21 cellular contexts compared by ENCODE assay signal in the genomic region with DNA sequence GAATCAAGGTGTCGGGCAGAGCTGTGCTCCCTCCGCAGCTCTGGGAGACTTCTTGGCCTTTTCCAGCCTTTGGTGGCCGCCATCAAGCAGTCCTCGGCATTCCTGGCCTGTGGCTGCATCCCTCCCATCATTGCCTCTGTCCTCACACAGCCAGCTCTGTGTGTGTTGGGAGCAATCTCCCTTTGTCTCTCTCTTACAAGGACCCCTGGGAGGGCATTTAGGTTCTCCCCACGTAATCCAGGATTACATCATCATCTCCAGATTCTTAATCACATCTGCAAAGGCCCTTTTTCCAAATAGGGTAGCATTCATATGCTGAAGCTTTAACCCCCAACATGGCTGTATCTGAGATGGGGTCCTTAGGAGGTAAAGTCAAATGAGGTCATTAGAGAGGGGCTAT. TPM values are rescaled to one million over a fixed set of nuclear protein-coding genes. Genes with fewer than 3 reads are reported as not detected.
DNase-seq lines count a peak whose midpoint lies in the region; ATAC-seq, FAIRE-seq and TF ChIP-seq lines count a peak whose summit lies in the region.
"Had no signal": no experiment of that assay in that cellular context is flagged by ENCODE, and none has a peak within 500 bp of the region (broad histone marks: within the 10 kb centered on the region; RNA-seq: fewer than 3 reads in every experiment).

No MANE protein-coding gene starts in this region.

- no peak overlapping the region for H3K27ac Mint-ChIP-seq in neural progenitor cell
- H3K27ac Mint-ChIP-seq: CD4-positive, alpha-beta memory T cell had no signal

- CTCF ChIA-PET in A549 (lab: Yijun Ruan, JAX) = interaction anchor here (0.9 to 2.2 kb wide), 8 partner anchors 8 to 127 kb away, joined by 3 to 8 read pairs (median 5); no protein-coding TSS in a partner anchor
- CTCF ChIA-PET in GM10248 (lab: Yijun Ruan, JAX) = interaction anchor here (1.1 to 1.4 kb wide), 2 partner anchors 18 to 156 kb away, joined by 3 to 4 read pairs; no protein-coding TSS in a partner anchor

- POLR2A ChIA-PET in A549 (lab: Yijun Ruan, JAX) (interaction anchor here (0.7 kb wide), 1 partner anchor 11 kb away, joined by 4 read pairs; no protein-coding TSS in a partner anchor), GM10248 (lab: Yijun Ruan, JAX) (no interaction called here)

- H3F3A ChIP-seq in neural progenitor cell (ENCODE audit: low read depth) = no peaks in the 10 kb centered on the region

- H3K27ac ChIP-seq in A549 (peak overlapping the region; percentile 35 to 94; a peak in 5 of 6 replicates), neural progenitor cell (no peak overlapping the region)
- peak overlapping the region in 7 of 11 experiments; percentile 31 to 77 (median 55); a peak in 14 of 22 replicates for H3K27ac ChIP-seq in BLaER1 treated with 17β-estradiol and CSF1 and Interleukin-3, amounts not matched to agents 10 nM and 100 nM
- H3K27ac ChIP-seq: HL-60 had no signal

- WGBS in A549 (ENCODE audit: missing lambda C conversion rate) = 83% methylated on average over 5 of the region's 5 CpGs

- FAIRE-seq in A549 (lab: Jason Lieb, UNC) = no peak
- FAIRE-seq: GM12891 had no signal

- no peak overlapping the region for H3K4me3 Mint-ChIP-seq in neural progenitor cell
- H3K4me3 Mint-ChIP-seq: CD4-positive, alpha-beta memory T cell had no signal

- no peak for TF ChIP-seq EP300 in A549 (IDR thresholded peaks at IDR 0.05)

- DNase-seq in A549 (ENCODE audit: low read depth in 1 of 2, low spot score in 1 of 2) (no peak), NCI-H82 treated with DMSO at 0.1 percent for 48 hours (lab: John Stamatoyannopoulos, UW; ENCODE audit: unreplicated experiment) (peak; percentile 10), neural progenitor cell (ENCODE audit: low spot score) (peak; percentile 6), GM10248 (ENCODE audit: extremely low spot score) (no peak), inferior parietal cortex (ENCODE audit: extremely low spot score) (no peak)
- DNase-seq: 8988T; ACHN; BE2C; CD4-positive, alpha-beta memory T cell; DMS79 treated with DMSO at 0.1 percent for 48 hours; GOT3; H7; IMR-90; Karpas-422; KBM-7 had no signal

- no peaks in the 10 kb centered on the region for H3K27me3 ChIP-seq in BLaER1 treated with 17β-estradiol and CSF1 and Interleukin-3, amounts not matched to agents 10 nM and 100 nM
- H3K27me3 ChIP-seq in neural progenitor cell = peaks cover 15% of the 10 kb centered on the region
- H3K27me3 ChIP-seq: BE2C had no signal

- no peak for TF ChIP-seq POLR2A in A549 (IDR thresholded peaks at IDR 0.05; ENCODE audit: low read length)

- H3K27me3 Mint-ChIP-seq in neural progenitor cell (ENCODE audit: insufficient read depth, low read depth) = peaks cover 2% of the 10 kb centered on the region

- H3K9me3 ChIP-seq in A549 (no peaks in the 10 kb centered on the region), neural progenitor cell (ENCODE audit: low read depth) (no peaks in the 10 kb centered on the region)
- H3K9me3 ChIP-seq in BLaER1 treated with 17β-estradiol and CSF1 and Interleukin-3, amounts not matched to agents 10 nM and 100 nM (replicated peaks in 1 of 11) = peaks cover 0 to 10% (median 0%) of the 10 kb centered on the region in 11 experiments; a peak in 3 of 22 replicates
- H3K9me3 ChIP-seq: BE2C had no signal

- TF ChIP-seq RAD21 in A549 (conservative IDR thresholded peaks at IDR 0.05 in 1 of 2, IDR thresholded peaks at IDR 0.05 in 1 of 2) = no peak

- no peak overlapping the region for H3K4me2 ChIP-seq in A549
- H3K4me2 ChIP-seq in BLaER1 treated with 17β-estradiol and CSF1 and Interleukin-3, amounts not matched to agents 10 nM and 100 nM = peak overlapping the region; percentile 36 to 82 (median 61); a peak in 20 of 22 replicates
- H3K4me2 ChIP-seq in neural progenitor cell = no peak overlapping the region

- peaks cover 3% of the 10 kb centered on the region for H3K9me3 Mint-ChIP-seq in neural progenitor cell
- H3K9me3 Mint-ChIP-seq: CD4-positive, alpha-beta memory T cell had no signal

- no peaks in the 10 kb centered on the region for H3K36me3 Mint-ChIP-seq in neural progenitor cell
- H3K36me3 Mint-ChIP-seq: CD14-positive monocyte; CD4-positive, alpha-beta memory T cell had no signal

- no peaks in the 10 kb centered on the region for H3K79me2 ChIP-seq in neural progenitor cell (ENCODE audit: low read depth)

- H3K4me3 ChIP-seq in A549 (no peak overlapping the region), neural progenitor cell (no peak overlapping the region)
- H3K4me3 ChIP-seq in BLaER1 treated with 17β-estradiol and CSF1 and Interleukin-3, amounts not matched to agents 10 nM and 100 nM = no peak overlapping the region

- TF ChIP-seq CTCF in A549 (IDR thresholded peaks at IDR 0.05) (no peak), neural progenitor cell (IDR thresholded peaks at IDR 0.05) (no peak), GM10248 (IDR thresholded peaks at IDR 0.05; ENCODE audit: control extremely low read depth, extremely low read depth, low read depth, missing control alignments) (no peak)

- no peaks in the 10 kb centered on the region for H4K20me1 ChIP-seq in BLaER1 treated with 17β-estradiol and CSF1 and Interleukin-3, amounts not matched to agents 10 nM and 100 nM
- no peaks in the 10 kb centered on the region for H4K20me1 ChIP-seq in neural progenitor cell (ENCODE audit: low read depth)

- no peak for ATAC-seq in A549
- no peak for ATAC-seq in GM21737 (IDR thresholded peaks at IDR 0.05; ENCODE audit: unreplicated experiment)

- peaks cover 2% of the 10 kb centered on the region for H3K4me1 Mint-ChIP-seq in neural progenitor cell

- 0 out of 22 replicates have a peak overlapping the region, but pooled peaks of 1 of the 11 experiments have one; percentile 6 for H3K9ac ChIP-seq in BLaER1 treated with 17β-estradiol and CSF1 and Interleukin-3, amounts not matched to agents 10 nM and 100 nM
- H3K9ac ChIP-seq in neural progenitor cell = no peak overlapping the region

- no peaks in the 10 kb centered on the region for H3K36me3 ChIP-seq in BLaER1 treated with 17β-estradiol and CSF1 and Interleukin-3, amounts not matched to agents 10 nM and 100 nM
- H3K36me3 ChIP-seq in neural progenitor cell = no peaks in the 10 kb centered on the region
- H3K36me3 ChIP-seq: BE2C had no signal

- H3K4me1 ChIP-seq in A549 (no peaks in the 10 kb centered on the region), neural progenitor cell (no peaks in the 10 kb centered on the region)
- peaks cover 23 to 72% (median 54%) of the 10 kb centered on the region in 10 experiments for H3K4me1 ChIP-seq in BLaER1 treated with 17β-estradiol and CSF1 and Interleukin-3, amounts not matched to agents 10 nM and 100 nM
- H3K4me1 ChIP-seq: BE2C had no signal

- no peak overlapping the region for H2AFZ ChIP-seq in neural progenitor cell (replicated peaks)

TF ChIP-seq in A549, 52 proteins besides CTCF, POLR2A, EP300 and RAD21 (continues in another document):
- TF ChIP-seq, protein P1, sequence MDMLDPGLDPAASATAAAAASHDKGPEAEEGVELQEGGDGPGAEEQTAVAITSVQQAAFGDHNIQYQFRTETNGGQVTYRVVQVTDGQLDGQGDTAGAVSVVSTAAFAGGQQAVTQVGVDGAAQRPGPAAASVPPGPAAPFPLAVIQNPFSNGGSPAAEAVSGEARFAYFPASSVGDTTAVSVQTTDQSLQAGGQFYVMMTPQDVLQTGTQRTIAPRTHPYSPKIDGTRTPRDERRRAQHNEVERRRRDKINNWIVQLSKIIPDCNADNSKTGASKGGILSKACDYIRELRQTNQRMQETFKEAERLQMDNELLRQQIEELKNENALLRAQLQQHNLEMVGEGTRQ (IDR thresholded peaks at IDR 0.05) = no peak
- TF ChIP-seq MAFK (IDR thresholded peaks at IDR 0.05; ENCODE audit: partially characterized antibody) = no peak
- TF ChIP-seq NFE2L2 (conservative IDR thresholded peaks at IDR 0.05; ENCODE audit: low read length) = no peak
- no peak for TF ChIP-seq CHD2 (IDR thresholded peaks at IDR 0.05; ENCODE audit: low read length, partially characterized antibody)
- TF ChIP-seq EHMT2 (IDR thresholded peaks at IDR 0.05; ENCODE audit: low read depth) = no peak
- TF ChIP-seq ZFP36 (IDR thresholded peaks at IDR 0.05; ENCODE audit: borderline replicate concordance, partially characterized antibody) = no peak
- TF ChIP-seq, protein P2, sequence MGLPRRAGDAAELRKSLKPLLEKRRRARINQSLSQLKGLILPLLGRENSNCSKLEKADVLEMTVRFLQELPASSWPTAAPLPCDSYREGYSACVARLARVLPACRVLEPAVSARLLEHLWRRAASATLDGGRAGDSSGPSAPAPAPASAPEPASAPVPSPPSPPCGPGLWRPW (IDR thresholded peaks at IDR 0.05) = no peak
- TF ChIP-seq MAX (IDR thresholded peaks at IDR 0.05) = no peak
- TF ChIP-seq ZNF302 (CRISPR knock-in tag; IDR thresholded peaks at IDR 0.05) = no peak
- no peak for TF ChIP-seq FOSL2 (IDR thresholded peaks at IDR 0.05)
- TF ChIP-seq FOSL2 (CRISPR knock-in tag; IDR thresholded peaks at IDR 0.05) = no peak
- TF ChIP-seq HMGXB4 (CRISPR knock-in tag; IDR thresholded peaks at IDR 0.05; ENCODE audit: borderline replicate concordance) = no peak

RNA-seq across cellular contexts. Expression of gene DNAH17, which starts 4.1 kb away (rescaled TPM):
- polyA plus RNA-seq in A549 (2011; rRNA removed) (0.21 and 0.46 TPM in 2 replicates), A549 (2017; fragmentation: RNase III; extraction: RNeasy Plus Mini Kit Qiagen cat#74134 plus additional on column Dnase treatment) (0.26 to 0.49 TPM (median 0.39 TPM) in 3 replicates)
- 0.29 and 0.46 TPM in 2 replicates for polyA plus RNA-seq in A549 (2012; cell fraction: cytosol; rRNA removed)
- 0.95 and 1.2 TPM in 2 replicates for polyA plus RNA-seq in A549 (2012; cell fraction: nucleus; rRNA removed)
- 0.62 and 0.68 TPM in 2 replicates for polyA minus RNA-seq in A549 (2011; rRNA and poly(A)+ RNA removed)
- total RNA-seq in neural progenitor cell (ENCODE audit: low replicate concordance) = 0.03 TPM in 1 of 2 replicates, not detected in the other
- total RNA-seq: HT1080, IMR-90 had no signal
- polyA plus RNA-seq: IMR-90 had no signal

Comparison
In these comparisons a context has a peak if more than half of its experiments do, and no peak if none do; other contexts are left out.
1. DNase-seq: peak in NCI-H82 treated with DMSO at 0.1 percent for 48 hours (single experiment) and neural progenitor cell (single experiment); none in A549 (0 of 2), GM10248 (single experiment) and inferior parietal cortex (single experiment).
2. H3K4me2 ChIP-seq: peak in BLaER1 treated with 17β-estradiol and CSF1 and Interleukin-3, amounts not matched to agents 10 nM and 100 nM (11 of 11); none in A549 (single experiment) and neural progenitor cell (single experiment).